ENCODE assay signal across 19 cellular contexts in genomic region chr4:97027989-97028388, GRCh38.
A peak's percentile ranks its signal among the peaks of the same experiment; 100 is the strongest.
DNase-seq lines count a peak whose midpoint lies in the region; ATAC-seq and TF ChIP-seq lines count a peak whose summit lies in the region.
"Had no signal": no experiment of that assay in that cellular context is flagged by ENCODE, and none has a peak within 500 bp of the region (broad histone marks: within the 10 kb centered on the region; RNA-seq: fewer than 3 reads in every experiment).

No MANE protein-coding gene starts in this region.

- H3K27ac ChIP-seq in GM23338 (ENCODE audit: low read depth): no peak overlapping the region
- H3K27ac ChIP-seq in right lobe of liver: no peak overlapping the region
- H3K27ac ChIP-seq: BLaER1 treated with 17β-estradiol and CSF1 and Interleukin-3, amounts not matched to agents 10 nM and 100 nM; GM23248; HL-60 had no signal

- H3K79me2 ChIP-seq in GM23338 (replicated peaks; ENCODE audit: insufficient read depth): no peaks in the 10 kb centered on the region
- no peaks in the 10 kb centered on the region for H3K79me2 ChIP-seq in Loucy (ENCODE audit: insufficient read depth, low read length)

- 13% methylated on average over 1 of the region's 1 CpG for WGBS in right lobe of liver (ENCODE audit: insufficient coverage, low coverage, low lambda C conversion rate, missing lambda C conversion rate)

- H3K9ac ChIP-seq in Loucy (ENCODE audit: low read depth, low read length, poor library complexity, severe bottlenecking): no peak overlapping the region
- H3K9ac ChIP-seq: BLaER1 treated with 17β-estradiol and CSF1 and Interleukin-3, amounts not matched to agents 10 nM and 100 nM; GM23248 had no signal

- H3K4me1 Mint-ChIP-seq in GM23338 (peaks cover 17% of the 10 kb centered on the region), mesothelial cell of epicardium (peaks cover 36% of the 10 kb centered on the region)
- H3K4me1 Mint-ChIP-seq: B cell had no signal

- H3K4me1 ChIP-seq in GM23338 (ENCODE audit: insufficient read depth): peaks cover 19% of the 10 kb centered on the region
- peaks cover 4% of the 10 kb centered on the region for H3K4me1 ChIP-seq in Loucy (ENCODE audit: insufficient read depth, low read length, poor library complexity, severe bottlenecking)
- no peaks in the 10 kb centered on the region for H3K4me1 ChIP-seq in right lobe of liver
- H3K4me1 ChIP-seq: BLaER1 treated with 17β-estradiol and CSF1 and Interleukin-3, amounts not matched to agents 10 nM and 100 nM had no signal

- H3K36me3 ChIP-seq in GM23338 (ENCODE audit: insufficient read depth): no peaks in the 10 kb centered on the region
- H3K36me3 ChIP-seq in Loucy (ENCODE audit: insufficient read depth, low read length): no peaks in the 10 kb centered on the region
- H3K36me3 ChIP-seq in right lobe of liver: no peaks in the 10 kb centered on the region
- H3K36me3 ChIP-seq: BLaER1 treated with 17β-estradiol and CSF1 and Interleukin-3, amounts not matched to agents 10 nM and 100 nM had no signal

- no peaks in the 10 kb centered on the region for H3K27me3 ChIP-seq in GM23338 (ENCODE audit: insufficient read depth)
- no peaks in the 10 kb centered on the region for H3K27me3 ChIP-seq in Loucy (ENCODE audit: insufficient read depth, low read length, poor library complexity, severe bottlenecking)
- H3K27me3 ChIP-seq in right lobe of liver: no peaks in the 10 kb centered on the region
- H3K27me3 ChIP-seq: BLaER1 treated with 17β-estradiol and CSF1 and Interleukin-3, amounts not matched to agents 10 nM and 100 nM had no signal

- TF ChIP-seq POLR2A in right lobe of liver (IDR thresholded peaks at IDR 0.05): no peak

- H3F3A ChIP-seq in GM23338 (replicated peaks; ENCODE audit: low read depth) (no peaks in the 10 kb centered on the region), Loucy (ENCODE audit: low read depth) (no peaks in the 10 kb centered on the region)

- ATAC-seq in GM23338 (no peak), right lobe of liver (no peak)
- ATAC-seq: CD8-positive, alpha-beta T cell; GM12878 had no signal

- H3K4me2 ChIP-seq in GM23338: no peak overlapping the region
- H3K4me2 ChIP-seq in Loucy (ENCODE audit: low read depth, low read length, poor library complexity, severe bottlenecking): no peak overlapping the region
- H3K4me2 ChIP-seq: BLaER1 treated with 17β-estradiol and CSF1 and Interleukin-3, amounts not matched to agents 10 nM and 100 nM had no signal

- H3K4me3 ChIP-seq in GM23338 (no peak overlapping the region), Loucy (ENCODE audit: low read length, poor library complexity, severe bottlenecking) (no peak overlapping the region), right lobe of liver (no peak overlapping the region)
- H3K4me3 ChIP-seq: BLaER1 treated with 17β-estradiol and CSF1 and Interleukin-3, amounts not matched to agents 10 nM and 100 nM; GM12878; GM23248 had no signal

- H3K27me3 Mint-ChIP-seq in GM23338 (ENCODE audit: insufficient read depth, low read depth, poor library complexity) (no peaks in the 10 kb centered on the region), mesothelial cell of epicardium (ENCODE audit: low read depth) (no peaks in the 10 kb centered on the region)
- H3K27me3 Mint-ChIP-seq: B cell had no signal

- H3K36me3 Mint-ChIP-seq in GM23338 (ENCODE audit: low read depth) (no peaks in the 10 kb centered on the region), mesothelial cell of epicardium (no peaks in the 10 kb centered on the region)
- H3K36me3 Mint-ChIP-seq: CD8-positive, alpha-beta T cell had no signal

- H3K9me2 ChIP-seq in GM23338 (ENCODE audit: insufficient read depth): no peaks in the 10 kb centered on the region
- no peaks in the 10 kb centered on the region for H3K9me2 ChIP-seq in Loucy (replicated peaks; ENCODE audit: low read depth, low read length)

- H3K27ac Mint-ChIP-seq in GM23338 (peak overlapping the region; percentile 26; the same call in 1 of the 2 replicates), mesothelial cell of epicardium (peak overlapping the region; percentile 36)
- H3K27ac Mint-ChIP-seq: B cell; CD8-positive, alpha-beta T cell; HFFc6 had no signal

- no peaks in the 10 kb centered on the region for H4K20me1 ChIP-seq in GM23338 (replicated peaks; ENCODE audit: insufficient read depth)
- no peaks in the 10 kb centered on the region for H4K20me1 ChIP-seq in Loucy (ENCODE audit: insufficient read depth, low read length, poor library complexity, severe bottlenecking)
- H4K20me1 ChIP-seq: BLaER1 treated with 17β-estradiol and CSF1 and Interleukin-3, amounts not matched to agents 10 nM and 100 nM had no signal

- TF ChIP-seq CTCF in GM23338 (conservative IDR thresholded peaks at IDR 0.05; ENCODE audit: low read depth in 2 of 2) (no peak), Loucy (conservative IDR thresholded peaks at IDR 0.05; ENCODE audit: low read length) (no peak), mesothelial cell of epicardium (IDR thresholded peaks at IDR 0.05; ENCODE audit: unreplicated experiment) (no peak), right lobe of liver (IDR thresholded peaks at IDR 0.05) (no peak)

- DNase-seq in GM23338 (ENCODE audit: low spot score) (no peak), mesothelial cell of epicardium (ENCODE audit: low spot score in 2 of 2, unreplicated experiment in 2 of 2) (no peak), retina (peak; percentile 44), NCI-H2171 treated with DMSO at 0.1 percent for 48 hours (lab: John Stamatoyannopoulos, UW) (no peak), right lobe of liver (no peak)
- DNase-seq in activated CD4-positive, alpha-beta T cell treated with anti-CD3 and anti-CD28 coated beads, Interleukin-2, amount 50 U/mL, for 48 hours: no peak
- DNase-seq: Calu3; CD8-positive, alpha-beta T cell; DMS53; DND-41; EL; GM23248; HCEC 1CT; HFFc6 had no signal

- H3K4me3 Mint-ChIP-seq in GM23338 (no peak overlapping the region), mesothelial cell of epicardium (no peak overlapping the region)
- H3K4me3 Mint-ChIP-seq: B cell; CD8-positive, alpha-beta T cell; HFFc6 had no signal

- H3K9me3 Mint-ChIP-seq in GM23338 (no peaks in the 10 kb centered on the region), mesothelial cell of epicardium (peaks cover 4% of the 10 kb centered on the region)

- H2AFZ ChIP-seq in GM23338 (no peak overlapping the region), Loucy (ENCODE audit: low read length) (0 out of 2 replicates have a peak overlapping the region, but pooled peaks have one; percentile 59)
- H2AFZ ChIP-seq: GM23248 had no signal

- H3K9me3 ChIP-seq in Loucy (ENCODE audit: insufficient read depth, low read depth, low read length): no peaks in the 10 kb centered on the region
- H3K9me3 ChIP-seq in right lobe of liver: no peaks in the 10 kb centered on the region
- H3K9me3 ChIP-seq: BLaER1 treated with 17β-estradiol and CSF1 and Interleukin-3, amounts not matched to agents 10 nM and 100 nM had no signal

- intact Hi-C loops in right lobe of liver (cut with DNase I): no loop called here

TF ChIP-seq in GM23338, 12 proteins besides CTCF, POLR2A, EP300 and RAD21:
- no peak for TF ChIP-seq REST (IDR thresholded peaks at IDR 0.05; ENCODE audit: unreplicated experiment)
- TF ChIP-seq JUNB (IDR thresholded peaks at IDR 0.05; ENCODE audit: unreplicated experiment): no peak
- no peak for TF ChIP-seq POLR2AphosphoS5 (IDR thresholded peaks at IDR 0.05; ENCODE audit: low read depth)
- no peak for TF ChIP-seq EZH2phosphoT487 (IDR thresholded peaks at IDR 0.05; ENCODE audit: unreplicated experiment)
TF ChIP-seq in GM23338: peak in this region for 0.
